In genomic region chr15:54017911-54018310, GRCh38 we compare ENCODE assay signal across 28 cellular contexts. TPM values are rescaled to one million over a fixed set of nuclear protein-coding genes. Genes with fewer than 3 reads are reported as not detected.
"Had no signal": no experiment of that assay in that cellular context is flagged by ENCODE, and none has a peak within 500 bp of the region (broad histone marks: within the 10 kb centered on the region; RNA-seq: fewer than 3 reads in every experiment).

No MANE protein-coding gene starts in this region.

- H3K4me1 ChIP-seq: Peyer's patch, SJCRH30 had no signal

- DNase-seq: activated CD4-positive, alpha-beta memory T cell treated with anti-CD3 and anti-CD28 coated beads, Interleukin-2, amount 10 ng/mL, durations not matched to agents 7 days and 5 days; activated CD4-positive, alpha-beta T cell treated with anti-CD3 and anti-CD28 coated beads, Interleukin-2, amount 10 ng/mL, durations not matched to agents 7 days and 5 days; activated CD4-positive, CD25-positive, alpha-beta regulatory T cell; activated gamma-delta T cell; activated naive CD4-positive, alpha-beta T cell treated with anti-CD3 and anti-CD28 coated beads for 36 hours; activated naive CD8-positive, alpha-beta T cell treated with anti-CD3 and anti-CD28 coated beads for 36 hours; activated T-cell treated with anti-CD3 and anti-CD28 coated beads for 4 hours; activated T-cell treated with anti-CD3 and anti-CD28 coated beads, Interleukin-2, amount 50 U/mL, for 48 hours; brain microvascular endothelial cell; KG1; NCI-H1048; NCI-H1694; NCI-H2029; NCI-H2107; NCI-H526 treated with DMSO at 0.1 percent for 48 hours; NCI-H82; Peyer's patch; Right ventricle myocardium superior; SJCRH30; SK-N-SH; T-helper 1 cell had no signal

- ATAC-seq: activated T-helper 17 cell treated with anti-CD3 and anti-CD28 coated beads, Interleukin-2, amount 50 U/mL, for 72 hours had no signal

- H3K27me3 ChIP-seq: brain microvascular endothelial cell, cardiac muscle cell, Peyer's patch, SJCRH30 had no signal

- H3K27ac ChIP-seq: brain microvascular endothelial cell, cardiac muscle cell, Peyer's patch, RWPE1, SJCRH30, VCaP had no signal

RNA-seq across cellular contexts. Expression of gene UNC13C, which starts 39.7 kb away (rescaled TPM):
- total RNA-seq: activated CD4-positive, alpha-beta memory T cell treated with anti-CD3 and anti-CD28 coated beads, Interleukin-2, amount 10 ng/mL, durations not matched to agents 7 days and 5 days; activated CD4-positive, alpha-beta T cell treated with anti-CD3 and anti-CD28 coated beads, Interleukin-2, amount 10 ng/mL, durations not matched to agents 7 days and 5 days; activated CD8-positive, alpha-beta memory T cell treated with anti-CD3 and anti-CD28 coated beads for 36 hours; activated naive CD4-positive, alpha-beta T cell treated with anti-CD3 and anti-CD28 coated beads for 36 hours; activated naive CD8-positive, alpha-beta T cell treated with anti-CD3 and anti-CD28 coated beads for 36 hours; activated T-helper 17 cell treated with anti-CD3 and anti-CD28 coated beads, Interleukin-2, amount 50 U/mL, for 72 hours; SJCRH30; T-helper 2 cell treated with Interferon-gamma antibody and Interleukin-4, amounts not matched to agents 100 ng/mL and 5 ng/mL, for 36 hours had no signal
- polyA plus RNA-seq: adipose tissue, cardiac muscle cell, SK-N-SH had no signal
